9 cellular contexts compared by ENCODE assay signal in genomic region chr4:610411-611261, GRCh38. TPM values are rescaled to one million over a fixed set of nuclear protein-coding genes. Genes with fewer than 3 reads are reported as not detected.
DNase-seq lines count a peak whose midpoint lies in the region; ATAC-seq lines count a peak whose summit lies in the region.
"Had no signal": no experiment of that assay in that cellular context is flagged by ENCODE, and none has a peak within 500 bp of the region (broad histone marks: within the 10 kb centered on the region; RNA-seq: fewer than 3 reads in every experiment).

No MANE protein-coding gene starts in this region.

- peak; percentile 86 for DNase-seq in H4 (ENCODE audit: low spot score)
- DNase-seq in NCI-H2196 treated with DMSO at 0.1 percent for 48 hours (lab: John Stamatoyannopoulos, UW; ENCODE audit: unreplicated experiment), result peak; percentile 87
- peak; percentile 12 for DNase-seq in pons (ENCODE audit: low spot score)
- DNase-seq in inferior parietal cortex (ENCODE audit: extremely low spot score), result no peak
- DNase-seq: activated CD4-positive, alpha-beta T cell treated with anti-CD3 and anti-CD28 coated beads for 48 hours; central memory CD4-positive, alpha-beta T cell had no signal

- ATAC-seq in esophagus mucosa (peak; percentile 91), GM21576 (IDR thresholded peaks at IDR 0.05; ENCODE audit: unreplicated experiment) (no peak), GM21786 (IDR thresholded peaks at IDR 0.05; ENCODE audit: unreplicated experiment) (no peak)

RNA-seq across cellular contexts. Expression of gene PDE6B, which starts 14.7 kb away (rescaled TPM):
- total RNA-seq in H4 (2014; rRNA removed; shearing (Covaris generic)), result 1.9 TPM in 1 of 2 replicates, not detected in the other
- total RNA-seq in esophagus mucosa, result 0.88 TPM

RNA-seq across cellular contexts. Expression of gene TMEM271, which starts 34.5 kb away (rescaled TPM):
- 0.08 TPM in 1 of 2 replicates, not detected in the other for total RNA-seq in H4 (2014; rRNA removed; shearing (Covaris generic))
- not detected for total RNA-seq in esophagus mucosa
